11 cellular contexts compared by ENCODE assay signal in genomic region chr10:123021517-123021916, GRCh38. TPM values are rescaled to one million over a fixed set of nuclear protein-coding genes. Genes with fewer than 3 reads are reported as not detected.
DNase-seq lines count a peak whose midpoint lies in the region; ATAC-seq, FAIRE-seq and TF ChIP-seq lines count a peak whose summit lies in the region.
"Had no signal": no experiment of that assay in that cellular context is flagged by ENCODE, and none has a peak within 500 bp of the region (broad histone marks: within the 10 kb centered on the region; RNA-seq: fewer than 3 reads in every experiment).

No MANE protein-coding gene starts in this region.

- no peaks in the 10 kb centered on the region for H3K27me3 Mint-ChIP-seq in activated T-cell treated with anti-CD3 and anti-CD28 coated beads, Interleukin-2, amount 50 U/mL, for 72 hours (ENCODE audit: low read depth)

- H3K9me3 Mint-ChIP-seq in activated T-cell treated with anti-CD3 and anti-CD28 coated beads, Interleukin-2, amount 50 U/mL, for 72 hours: no peaks in the 10 kb centered on the region

- no peak overlapping the region for H3K27ac Mint-ChIP-seq in activated T-cell treated with anti-CD3 and anti-CD28 coated beads, Interleukin-2, amount 50 U/mL, for 72 hours

- no peak for TF ChIP-seq POLR2A in H54 (IDR thresholded peaks at IDR 0.05; ENCODE audit: low read depth, low read length)

- H3K4me3 Mint-ChIP-seq in activated T-cell treated with anti-CD3 and anti-CD28 coated beads, Interleukin-2, amount 50 U/mL, for 72 hours: no peak overlapping the region

- in situ Hi-C loops in G401 (cut with HindIII; ENCODE audit: low sequenced_read_pairs): no loop called here

- TF ChIP-seq CTCF in AG10803 (conservative IDR thresholded peaks at IDR 0.05; ENCODE audit: low read length): peak; percentile 28
- TF ChIP-seq CTCF in fibroblast of villous mesenchyme (IDR thresholded peaks at IDR 0.05; ENCODE audit: insufficient read depth, low read depth, low read length): peak; percentile 41

- peak; percentile 15 for FAIRE-seq in H54 (lab: Jason Lieb, UNC)

- H3K36me3 Mint-ChIP-seq in activated T-cell treated with anti-CD3 and anti-CD28 coated beads, Interleukin-2, amount 50 U/mL, for 72 hours (ENCODE audit: insufficient read depth in 2 of 2): peaks cover 0 to 1% of the 10 kb centered on the region in 2 donors

- no peaks in the 10 kb centered on the region for H3K4me1 Mint-ChIP-seq in activated T-cell treated with anti-CD3 and anti-CD28 coated beads, Interleukin-2, amount 50 U/mL, for 72 hours (ENCODE audit: low read depth)

- H3K4me3 ChIP-seq in AG10803 (ENCODE audit: low read length): no peak overlapping the region
- H3K4me3 ChIP-seq in fibroblast of villous mesenchyme (ENCODE audit: low read depth, low read length): no peak overlapping the region
- H3K4me3 ChIP-seq: uterus had no signal

- no peak for DNase-seq in AG10803 (ENCODE audit: low read depth)
- DNase-seq in H54 (ENCODE audit: insufficient read length, low spot score): no peak
- peak; percentile 7 for DNase-seq in RPMI7951 (ENCODE audit: low read depth)
- DNase-seq in fibroblast of villous mesenchyme (ENCODE audit: low read depth): no peak
- no peak for DNase-seq in G401 (ENCODE audit: low spot score)
- DNase-seq in T-helper 9 cell: no peak
- no peak for DNase-seq in pons (ENCODE audit: low spot score)
- DNase-seq in activated T-cell treated with anti-CD3 and anti-CD28 coated beads, Interleukin-2, amount 50 U/mL, for 72 hours: no peak
- DNase-seq: effector CD4-positive, alpha-beta T cell; stimulated activated CD4-positive, alpha-beta T cell treated with anti-CD3 and anti-CD28 coated beads, Interleukin-4, amount 100 ng/mL, for 1 hour; uterus had no signal

- no peak for ATAC-seq in activated T-cell treated with anti-CD3 and anti-CD28 coated beads, Interleukin-2, amount 50 U/mL, for 72 hours (replicated peaks in 1 of 2)

RNA-seq across cellular contexts. Expression of gene ACADSB, which starts 12.7 kb away (rescaled TPM):
- 3.8 and 4.2 TPM in 2 replicates for total RNA-seq in RPMI7951 (2014; rRNA removed; shearing (Covaris generic))
- total RNA-seq in fibroblast of villous mesenchyme: 4.2 and 4.3 TPM in 2 replicates
- total RNA-seq in G401 (2014; rRNA removed; shearing (Covaris generic)): 6.5 and 10.9 TPM in 2 replicates
- 10 to 100 TPM; 24.4 to 29.8 TPM for total RNA-seq in activated T-cell treated with anti-CD3 and anti-CD28 coated beads, Interleukin-2, amount 50 U/mL, for 72 hours

RNA-seq across cellular contexts. Expression of gene IKZF5, which starts 12.9 kb away (rescaled TPM):
- total RNA-seq in RPMI7951 (2014; rRNA removed; shearing (Covaris generic)): 2.6 and 4.4 TPM in 2 replicates
- total RNA-seq in fibroblast of villous mesenchyme: 2.9 and 4.3 TPM in 2 replicates
- 0.49 and 1.0 TPM in 2 replicates for total RNA-seq in G401 (2014; rRNA removed; shearing (Covaris generic))
- 10 to 100 TPM; 13.2 to 15.2 TPM for total RNA-seq in activated T-cell treated with anti-CD3 and anti-CD28 coated beads, Interleukin-2, amount 50 U/mL, for 72 hours

RNA-seq across cellular contexts. Expression of gene PSTK, which starts 41.3 kb away (rescaled TPM):
- 7.4 and 8.5 TPM in 2 replicates for total RNA-seq in RPMI7951 (2014; rRNA removed; shearing (Covaris generic))
- total RNA-seq in fibroblast of villous mesenchyme: 5.5 and 5.6 TPM in 2 replicates
- total RNA-seq in G401 (2014; rRNA removed; shearing (Covaris generic)): 12.2 and 22.3 TPM in 2 replicates
- 1 to 10 TPM; 6.5 to 7.1 TPM for total RNA-seq in activated T-cell treated with anti-CD3 and anti-CD28 coated beads, Interleukin-2, amount 50 U/mL, for 72 hours
